ENCODE assay signal across 11 cellular contexts in the genomic region with DNA sequence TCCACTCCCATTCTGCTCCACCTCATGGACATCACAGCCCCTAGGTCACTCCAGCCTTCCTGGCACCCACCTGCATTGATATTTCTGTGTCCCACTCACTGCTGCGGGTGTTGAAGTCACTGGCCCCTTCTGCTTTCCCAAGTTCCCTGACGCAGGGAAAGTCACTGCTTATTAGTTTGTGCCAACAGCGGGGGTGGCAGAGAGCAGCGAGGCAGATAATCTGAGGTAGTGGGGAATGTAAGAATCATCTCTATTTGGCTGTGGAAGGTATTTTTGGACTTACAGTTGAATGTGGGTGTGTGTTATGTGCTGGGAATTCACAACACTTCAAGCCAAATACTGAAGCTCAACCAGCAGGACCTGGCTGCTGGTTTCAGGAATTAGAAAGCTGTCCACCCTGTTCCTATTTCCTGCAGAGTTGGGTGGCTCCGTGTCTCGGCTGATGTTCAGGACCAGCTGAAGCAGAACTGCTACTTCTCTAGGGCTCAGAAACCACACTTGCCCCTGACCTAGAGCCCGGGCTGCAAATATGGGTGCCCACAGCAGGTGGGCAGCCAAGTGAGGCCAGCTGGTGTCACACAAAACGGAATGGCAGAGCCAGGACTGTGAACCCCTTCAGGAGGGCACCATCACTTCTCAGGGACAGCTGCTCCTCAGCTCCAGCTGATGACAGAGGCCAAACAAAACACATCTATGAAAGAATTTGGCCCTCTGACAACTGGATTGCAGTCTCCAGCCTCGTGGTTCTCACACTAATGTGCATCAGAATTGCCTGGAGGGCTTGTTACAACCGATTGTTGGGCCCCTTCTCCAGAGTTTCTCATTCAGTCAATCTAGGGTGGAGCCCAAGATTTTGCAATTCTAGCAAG. TPM values are rescaled to one million over a fixed set of nuclear protein-coding genes. Genes with fewer than 3 reads are reported as not detected.
DNase-seq lines count a peak whose midpoint lies in the region; ATAC-seq, FAIRE-seq and TF ChIP-seq lines count a peak whose summit lies in the region.
"Had no signal": no experiment of that assay in that cellular context is flagged by ENCODE, and none has a peak within 500 bp of the region (broad histone marks: within the 10 kb centered on the region; RNA-seq: fewer than 3 reads in every experiment).

No MANE protein-coding gene starts in this region.

- DNase-seq in MCF 10A (ENCODE audit: unreplicated experiment) (peak; percentile 97), breast epithelium (ENCODE audit: low spot score in 2 of 2) (no peak), bronchial epithelial cell (ENCODE audit: low read depth) (peak; percentile 63), kidney (peak; percentile 86), SHP77 treated with DMSO at 0.1 percent for 48 hours (lab: John Stamatoyannopoulos, UW) (no peak)
- no peak for DNase-seq in stimulated activated CD4-positive, alpha-beta T cell treated with anti-CD3 and anti-CD28 coated beads, Interleukin-1b, Interleukin-23, amount 100 ng/mL, for 48 hours
- DNase-seq: activated T-cell treated with anti-CD3 and anti-CD28 coated beads, Interleukin-2, amount 50 U/mL, for 1 hour; stimulated activated naive CD8-positive, alpha-beta T cell treated with anti-CD3 and anti-CD28 coated beads, Interleukin-15, Interleukin-2, amounts not matched to agents 100 U/mL and 50 U/mL, for 24 hours; WERI-Rb-1 had no signal

- TF ChIP-seq CTCF in MCF 10A (IDR thresholded peaks at IDR 0.05; ENCODE audit: unreplicated experiment) = no peak
- no peak for TF ChIP-seq CTCF in breast epithelium (IDR thresholded peaks at IDR 0.05)
- TF ChIP-seq CTCF in bronchial epithelial cell (IDR thresholded peaks at IDR 0.05; ENCODE audit: insufficient read depth, low read length, severe bottlenecking) = no peak
- TF ChIP-seq CTCF in kidney (IDR thresholded peaks at IDR 0.05; ENCODE audit: borderline replicate concordance, extremely low read depth, insufficient read depth) = no peak

- H3K36me3 ChIP-seq in breast epithelium = no peaks in the 10 kb centered on the region
- no peaks in the 10 kb centered on the region for H3K36me3 ChIP-seq in bronchial epithelial cell (ENCODE audit: control insufficient read depth, insufficient read depth, low read length)
- H3K36me3 ChIP-seq in kidney (ENCODE audit: control insufficient read depth in 1 of 2, insufficient read depth in 2 of 2, low read length in 2 of 2) = no peaks in the 10 kb centered on the region
- H3K36me3 ChIP-seq: WERI-Rb-1 had no signal

- no peak overlapping the region for H3K27ac Mint-ChIP-seq in MCF 10A (ENCODE audit: low read depth, unreplicated experiment)
- H3K27ac Mint-ChIP-seq in stimulated activated memory B cell treated with anti-CD40 and anti-IgM and Interleukin-4, amounts not matched to agents 10 μg/mL and 1 μg/mL and 100 μg/mL, for 72 hours = no peak overlapping the region

- no peak for FAIRE-seq in bronchial epithelial cell (lab: Jason Lieb, UNC)
- FAIRE-seq in kidney (lab: Jason Lieb, UNC) = no peak

- H3K27me3 ChIP-seq in breast epithelium (no peaks in the 10 kb centered on the region), bronchial epithelial cell (ENCODE audit: control insufficient read depth, insufficient read depth, low read length) (no peaks in the 10 kb centered on the region)

- H3K4me3 Mint-ChIP-seq in MCF 10A (ENCODE audit: unreplicated experiment) = peak overlapping the region; percentile 36
- no peak overlapping the region for H3K4me3 Mint-ChIP-seq in stimulated activated memory B cell treated with anti-CD40 and anti-IgM and Interleukin-4, amounts not matched to agents 10 μg/mL and 1 μg/mL and 100 μg/mL, for 72 hours

- POLR2A ChIA-PET in MCF 10A (lab: Yijun Ruan, JAX) = interaction anchor here (0.5 to 1.8 kb wide), 10 partner anchors 8 to 436 kb away, joined by 3 to 7 read pairs (median 3); partner anchors contain the start of genes DTX3L and PARP9

- no peak for TF ChIP-seq POLR2A in breast epithelium (IDR thresholded peaks at IDR 0.05)

- CTCF ChIA-PET in MCF 10A (lab: Yijun Ruan, JAX) = interaction anchor here (0.6 to 1.9 kb wide), 6 partner anchors 14 to 280 kb away, joined by 3 to 12 read pairs (median 4); no protein-coding TSS in a partner anchor

- H3K4me1 ChIP-seq in breast epithelium (peaks cover 0 to 14% of the 10 kb centered on the region in 2 donors), kidney (ENCODE audit: control insufficient read depth in 1 of 2, insufficient read depth in 1 of 2, low read depth in 1 of 2, low read length in 2 of 2) (peaks cover 8 to 10% of the 10 kb centered on the region in 2 donors)

- BruUV-seq in MCF 10A (replicated peaks; lab: Mats Ljungman, UMichigan) = no TSS peak

- no peaks in the 10 kb centered on the region for H3K9me3 Mint-ChIP-seq in MCF 10A (ENCODE audit: unreplicated experiment)
- no peaks in the 10 kb centered on the region for H3K9me3 Mint-ChIP-seq in stimulated activated memory B cell treated with anti-CD40 and anti-IgM and Interleukin-4, amounts not matched to agents 10 μg/mL and 1 μg/mL and 100 μg/mL, for 72 hours

- H3K9me3 ChIP-seq in breast epithelium = no peaks in the 10 kb centered on the region
- no peaks in the 10 kb centered on the region for H3K9me3 ChIP-seq in kidney (ENCODE audit: control insufficient read depth in 1 of 2, low read length in 2 of 2)

- H3K4me3 ChIP-seq in breast epithelium = peak overlapping the region in 1 of 3 donors; percentile 28
- H3K4me3 ChIP-seq in bronchial epithelial cell (ENCODE audit: low read depth, low read length) = no peak overlapping the region
- H3K4me3 ChIP-seq in kidney (ENCODE audit: low read length in 2 of 2) = no peak overlapping the region

- intact Hi-C loops in MCF 10A (cut with micrococcal nuclease) = no loop called here
- intact Hi-C loops in breast epithelium (cut with DNase I; ENCODE audit: low total_unique reads) = no loop called here
- intact Hi-C loops in kidney (cut with DNase I) = no loop called here

- H3K4me1 Mint-ChIP-seq in MCF 10A (ENCODE audit: insufficient read depth, unreplicated experiment) = peaks cover 31% of the 10 kb centered on the region
- peaks cover 5% of the 10 kb centered on the region for H3K4me1 Mint-ChIP-seq in stimulated activated memory B cell treated with anti-CD40 and anti-IgM and Interleukin-4, amounts not matched to agents 10 μg/mL and 1 μg/mL and 100 μg/mL, for 72 hours

- no peaks in the 10 kb centered on the region for H3K36me3 Mint-ChIP-seq in MCF 10A (ENCODE audit: insufficient read depth, unreplicated experiment)
- H3K36me3 Mint-ChIP-seq in stimulated activated memory B cell treated with anti-CD40 and anti-IgM and Interleukin-4, amounts not matched to agents 10 μg/mL and 1 μg/mL and 100 μg/mL, for 72 hours = no peaks in the 10 kb centered on the region

- H3K27ac ChIP-seq in breast epithelium = peak overlapping the region in 1 of 2 donors; percentile 55
- no peak overlapping the region for H3K27ac ChIP-seq in kidney (ENCODE audit: low read depth in 2 of 2, low read length in 2 of 2)
- H3K27ac ChIP-seq: WERI-Rb-1 had no signal

- no peaks in the 10 kb centered on the region for H3K27me3 Mint-ChIP-seq in MCF 10A (ENCODE audit: insufficient read depth, unreplicated experiment)
- H3K27me3 Mint-ChIP-seq in stimulated activated memory B cell treated with anti-CD40 and anti-IgM and Interleukin-4, amounts not matched to agents 10 μg/mL and 1 μg/mL and 100 μg/mL, for 72 hours = peaks cover 15% of the 10 kb centered on the region

- H3K9ac ChIP-seq in kidney (ENCODE audit: low read length in 2 of 2) = no peak overlapping the region

- no peak for ATAC-seq in stimulated activated memory B cell treated with anti-CD40 and anti-IgM and Interleukin-4, amounts not matched to agents 10 μg/mL and 1 μg/mL and 100 μg/mL, for 72 hours
- no peak for ATAC-seq in GM18498 (IDR thresholded peaks at IDR 0.05; ENCODE audit: unreplicated experiment)
- ATAC-seq: stimulated activated naive CD8-positive, alpha-beta T cell treated with anti-CD3 and anti-CD28 coated beads, Interleukin-15, Interleukin-2, amounts not matched to agents 100 U/mL and 50 U/mL, for 24 hours had no signal

RNA-seq across cellular contexts. Expression of gene SEMA5B, which starts 57.7 kb away (rescaled TPM):
- total RNA-seq in MCF 10A (2022) (not detected in 2 replicates), breast epithelium (under 1 TPM; 0.15 to 0.33 (median 0.32) TPM), bronchial epithelial cell (under 0.01 and 0.38 TPM in 2 replicates), kidney (8.4 TPM)
- polyA plus RNA-seq in kidney (ENCODE audit: insufficient read depth, low read depth, low replicate concordance) = 6.6 TPM

Comparison
In these comparisons a context has a peak if more than half of its experiments do, and no peak if none do; other contexts are left out.
1. DNase-seq: peak in MCF 10A (single experiment), bronchial epithelial cell (single experiment) and kidney (single experiment); none in breast epithelium (0 of 2), SHP77 treated with DMSO at 0.1 percent for 48 hours (single experiment) and stimulated activated CD4-positive, alpha-beta T cell treated with anti-CD3 and anti-CD28 coated beads, Interleukin-1b, Interleukin-23, amount 100 ng/mL, for 48 hours (single experiment).